In genomic region chr5:155434267-155434666, GRCh38 we compare ENCODE assay signal across 17 cellular contexts.
A peak's percentile ranks its signal among the peaks of the same experiment; 100 is the strongest.
DNase-seq lines count a peak whose midpoint lies in the region; ATAC-seq and TF ChIP-seq lines count a peak whose summit lies in the region.
"Had no signal": no experiment of that assay in that cellular context is flagged by ENCODE, and none has a peak within 500 bp of the region (broad histone marks: within the 10 kb centered on the region; RNA-seq: fewer than 3 reads in every experiment).

No MANE protein-coding gene starts in this region.

- peaks cover 0 to 16% (median 7%) of the 10 kb centered on the region in 7 donors for H3K9me3 Mint-ChIP-seq in CD14-positive monocyte
- peaks cover 15% of the 10 kb centered on the region for H3K9me3 Mint-ChIP-seq in stimulated activated memory B cell treated with anti-CD40 and anti-IgM and Interleukin-4, amounts not matched to agents 10 μg/mL and 1 μg/mL and 100 μg/mL, for 72 hours

- peak overlapping the region; percentile 7; the same call in 1 of the 2 replicates for H3K9ac ChIP-seq in MM.1S (ENCODE audit: low read length)
- H3K9ac ChIP-seq: GM23248 had no signal

- peaks cover 7% of the 10 kb centered on the region for H3K4me1 Mint-ChIP-seq in CD14-positive monocyte
- peaks cover 6% of the 10 kb centered on the region for H3K4me1 Mint-ChIP-seq in stimulated activated memory B cell treated with anti-CD40 and anti-IgM and Interleukin-4, amounts not matched to agents 10 μg/mL and 1 μg/mL and 100 μg/mL, for 72 hours

- H3K27ac Mint-ChIP-seq in CD14-positive monocyte, result peak overlapping the region in 5 of 7 donors; percentile 9 to 77 (median 19)
- peak overlapping the region; percentile 82 for H3K27ac Mint-ChIP-seq in stimulated activated memory B cell treated with anti-CD40 and anti-IgM and Interleukin-4, amounts not matched to agents 10 μg/mL and 1 μg/mL and 100 μg/mL, for 72 hours
- H3K27ac Mint-ChIP-seq: CD4-positive, alpha-beta T cell had no signal

- intact Hi-C loops in CD14-positive monocyte (cut with micrococcal nuclease), result no loop called here
- intact Hi-C loops in mucosa of descending colon (cut with DNase I, micrococcal nuclease), result no loop called here

- peak overlapping the region; percentile 65; the same call in 1 of the 2 replicates for H3K27ac ChIP-seq in MM.1S (ENCODE audit: low read length)
- H3K27ac ChIP-seq: GM23248 had no signal

- TF ChIP-seq CTCF in CD14-positive monocyte (IDR thresholded peaks at IDR 0.05) (no peak), MM.1S (IDR thresholded peaks at IDR 0.05; ENCODE audit: low read length) (no peak), mucosa of descending colon (IDR thresholded peaks at IDR 0.05) (no peak)

- no peak overlapping the region for H3K4me3 Mint-ChIP-seq in CD14-positive monocyte
- H3K4me3 Mint-ChIP-seq in stimulated activated memory B cell treated with anti-CD40 and anti-IgM and Interleukin-4, amounts not matched to agents 10 μg/mL and 1 μg/mL and 100 μg/mL, for 72 hours, result peak overlapping the region; percentile 10
- H3K4me3 Mint-ChIP-seq: CD4-positive, alpha-beta T cell had no signal

- H3K79me2 ChIP-seq in MM.1S (ENCODE audit: low read length), result no peaks in the 10 kb centered on the region

- H3K27me3 Mint-ChIP-seq in CD14-positive monocyte (ENCODE audit: low read depth in 3 of 3), result peaks cover 0 to 3% (median 0%) of the 10 kb centered on the region in 3 donors
- no peaks in the 10 kb centered on the region for H3K27me3 Mint-ChIP-seq in stimulated activated memory B cell treated with anti-CD40 and anti-IgM and Interleukin-4, amounts not matched to agents 10 μg/mL and 1 μg/mL and 100 μg/mL, for 72 hours
- H3K27me3 Mint-ChIP-seq: CD4-positive, alpha-beta T cell had no signal

- no peaks in the 10 kb centered on the region for H3K9me2 ChIP-seq in MM.1S (replicated peaks; ENCODE audit: insufficient read depth, low read length)

- ATAC-seq in stimulated activated memory B cell treated with anti-CD40 and anti-IgM and Interleukin-4, amounts not matched to agents 10 μg/mL and 1 μg/mL and 100 μg/mL, for 72 hours, result peak; percentile 41
- ATAC-seq in HG03460 (IDR thresholded peaks at IDR 0.05; ENCODE audit: unreplicated experiment) (no peak), GM21737 (IDR thresholded peaks at IDR 0.05; ENCODE audit: unreplicated experiment) (no peak), mucosa of descending colon (no peak)
- ATAC-seq: HCT116, K562, SK-N-SH treated with all-trans-retinoic acid at 6 μM for 48 hours had no signal

- H3K27me3 ChIP-seq in MM.1S (replicated peaks; ENCODE audit: insufficient read depth, low read length), result no peaks in the 10 kb centered on the region

- peak overlapping the region; percentile 45 for H3K4me2 ChIP-seq in MM.1S (ENCODE audit: low read depth, low read length)

- H3K36me3 ChIP-seq in MM.1S (replicated peaks; ENCODE audit: insufficient read depth, low read length) (no peaks in the 10 kb centered on the region), mucosa of descending colon (ENCODE audit: low read depth) (no peaks in the 10 kb centered on the region)

- no peaks in the 10 kb centered on the region for H3K36me3 Mint-ChIP-seq in CD14-positive monocyte
- no peaks in the 10 kb centered on the region for H3K36me3 Mint-ChIP-seq in stimulated activated memory B cell treated with anti-CD40 and anti-IgM and Interleukin-4, amounts not matched to agents 10 μg/mL and 1 μg/mL and 100 μg/mL, for 72 hours

- no peaks in the 10 kb centered on the region for H4K20me1 ChIP-seq in MM.1S (ENCODE audit: insufficient read depth, low read length)

- H3F3A ChIP-seq in MM.1S (ENCODE audit: insufficient read depth, low read length), result peaks cover 7% of the 10 kb centered on the region; the same call in 1 of the 2 replicates

- DNase-seq in CD14-positive monocyte (ENCODE audit: low spot score) (no peak), MM.1S (no peak), islet precursor cell (peak; percentile 69), mucosa of descending colon (no peak)
- DNase-seq: CD4-positive, alpha-beta T cell; GM23248; NCI-H1436 treated with DMSO at 0.1 percent for 48 hours; NCI-H2081 treated with DMSO at 0.1 percent for 48 hours; NCI-H2227 treated with DMSO at 0.1 percent for 48 hours; NCI-H524; SHP77 treated with DMSO at 0.1 percent for 48 hours had no signal

- H3K4me3 ChIP-seq in MM.1S (ENCODE audit: low read length) (no peak overlapping the region; the same call in 1 of the 2 replicates), mucosa of descending colon (no peak overlapping the region)
- H3K4me3 ChIP-seq: GM23248, K562 had no signal

- peak overlapping the region; percentile 46 for H2AFZ ChIP-seq in MM.1S (ENCODE audit: low read length)
- H2AFZ ChIP-seq: GM23248 had no signal

- H3K4me1 ChIP-seq in MM.1S (ENCODE audit: low read length) (0 out of 2 replicates have a peak, but pooled peaks cover 9% of the 10 kb centered on the region), mucosa of descending colon (ENCODE audit: low read depth) (no peaks in the 10 kb centered on the region)

- no peaks in the 10 kb centered on the region for H3K9me3 ChIP-seq in MM.1S (replicated peaks; ENCODE audit: insufficient read depth, low read length)
- H3K9me3 ChIP-seq in mucosa of descending colon, result peaks cover 5% of the 10 kb centered on the region
